15 cellular contexts compared by ENCODE assay signal in the genomic region with DNA sequence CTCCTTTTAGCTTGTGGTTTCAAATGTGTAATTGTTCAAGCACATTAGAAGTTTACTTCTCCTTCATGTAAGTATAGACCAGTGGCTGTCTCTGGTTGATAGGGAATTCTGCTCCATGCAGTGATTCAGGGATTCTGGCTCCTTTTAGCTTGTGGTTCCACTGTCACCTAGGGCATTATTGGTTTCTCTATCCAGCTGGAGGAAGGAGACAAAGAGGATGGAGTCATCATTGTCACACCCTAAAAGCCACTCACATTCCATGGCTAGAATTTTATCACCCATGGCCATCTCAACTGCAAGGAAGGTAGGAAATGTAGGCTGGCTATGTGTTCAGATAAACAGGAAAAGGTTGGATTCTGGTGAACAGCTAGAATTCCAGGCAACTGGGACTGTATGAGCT.
"Had no signal": no experiment of that assay in that cellular context is flagged by ENCODE, and none has a peak within 500 bp of the region (broad histone marks: within the 10 kb centered on the region; RNA-seq: fewer than 3 reads in every experiment).

No MANE protein-coding gene starts in this region.

- H3K4me3 ChIP-seq: gastroesophageal sphincter, left lung, thyroid gland had no signal

- FAIRE-seq: islet of Langerhans, urothelium cell line had no signal

- ATAC-seq: effector memory CD8-positive, alpha-beta T cell; gastroesophageal sphincter; left lung; natural killer cell treated with Interleukin-12 subunit alpha and Interleukin-12 subunit beta and Interleukin-15 and Interleukin-18, amount 100 ng/mL, for 72 hours; stimulated activated memory B cell treated with anti-CD40 and anti-IgM and Interleukin-4, amounts not matched to agents 10 μg/mL and 1 μg/mL and 100 μg/mL, for 72 hours had no signal

- H3K27me3 ChIP-seq: gastroesophageal sphincter, left lung, thyroid gland had no signal

- H3K4me1 ChIP-seq: gastroesophageal sphincter, left lung, thyroid gland had no signal

- H3K27ac ChIP-seq: gastroesophageal sphincter, left lung, thyroid gland had no signal

- H3K9me3 ChIP-seq: thyroid gland had no signal

- DNase-seq: activated CD4-positive, alpha-beta T cell treated with anti-CD3 and anti-CD28 coated beads, Interleukin-2, amount 10 ng/mL, durations not matched to agents 7 days and 5 days; activated naive CD4-positive, alpha-beta T cell; activated naive CD8-positive, alpha-beta T cell treated with anti-CD3 and anti-CD28 coated beads, Interleukin-2, amount 10 ng/mL, durations not matched to agents 7 days and 5 days; activated T-cell treated with anti-CD3 and anti-CD28 coated beads for 4 hours; cortex of kidney; effector memory CD8-positive, alpha-beta T cell; left lung; retina; stimulated activated CD4-positive, alpha-beta T cell treated with anti-CD3 and anti-CD28 coated beads, Interleukin-2, amount 100 ng/mL, for 48 hours; thyroid gland had no signal

- H3K36me3 ChIP-seq: gastroesophageal sphincter, left lung, thyroid gland had no signal
